19 cellular contexts compared by ENCODE assay signal in the genomic region with DNA sequence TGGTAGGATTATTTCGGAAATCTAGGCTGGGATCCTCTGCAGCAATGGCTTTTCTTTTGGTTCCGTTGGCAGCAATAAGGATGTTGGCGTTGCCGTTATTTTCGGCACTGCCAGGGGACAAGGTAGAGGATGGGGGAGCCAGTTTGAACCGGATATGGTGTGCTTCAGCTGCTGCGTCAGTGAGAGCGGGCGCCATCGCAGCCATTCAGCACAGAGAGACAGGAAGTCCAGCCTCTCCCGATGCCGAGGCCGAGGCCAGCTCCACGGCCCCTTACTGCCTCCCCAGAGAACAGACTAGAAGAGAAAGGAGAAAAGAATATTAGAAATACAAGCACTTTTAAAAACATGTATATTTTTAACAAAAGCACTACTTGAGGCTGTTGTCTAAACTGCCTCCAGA. TPM values are rescaled to one million over a fixed set of nuclear protein-coding genes. Genes with fewer than 3 reads are reported as not detected.
DNase-seq lines count a peak whose midpoint lies in the region; ATAC-seq and TF ChIP-seq lines count a peak whose summit lies in the region.
"Had no signal": no experiment of that assay in that cellular context is flagged by ENCODE, and none has a peak within 500 bp of the region (broad histone marks: within the 10 kb centered on the region; RNA-seq: fewer than 3 reads in every experiment).

No MANE protein-coding gene starts in this region.

- H3K4me3 ChIP-seq in endodermal cell (ENCODE audit: low read length): no peak overlapping the region
- H3K4me3 ChIP-seq: esophagus squamous epithelium, K562 had no signal

- intact Hi-C loops in left ventricle myocardium superior (cut with micrococcal nuclease): no loop called here
- intact Hi-C loops in left cardiac atrium (cut with DNase I): no loop called here
- intact Hi-C loops in sciatic nerve (cut with DNase I): no loop called here

- H3K27ac ChIP-seq in endodermal cell (ENCODE audit: low read depth, low read length): no peak overlapping the region
- H3K27ac ChIP-seq: esophagus squamous epithelium, HL-60, RWPE1, WERI-Rb-1 had no signal

- H3K9me3 Mint-ChIP-seq in T-helper 2 cell treated with Interferon-gamma antibody and Interleukin-4, amounts not matched to agents 5 μg/mL and 100 μg/mL, for 36 hours: no peaks in the 10 kb centered on the region
- H3K9me3 Mint-ChIP-seq in endodermal cell: no peaks in the 10 kb centered on the region

- H3K4me1 ChIP-seq in endodermal cell (ENCODE audit: control insufficient read depth, insufficient read depth, low read length): peaks cover 2% of the 10 kb centered on the region

- no peak overlapping the region for H3K9ac ChIP-seq in endodermal cell (ENCODE audit: extremely low read depth, low read length, poor library complexity, severe bottlenecking)

- 97 to 98% methylated on average over 5 to 14 of the region's 14 CpGs for WGBS in endodermal cell (ENCODE audit: insufficient coverage in 1 of 2, insufficient read length in 1 of 2), 2 experiments

- peaks cover 43% of the 10 kb centered on the region for H3K36me3 Mint-ChIP-seq in T-helper 2 cell treated with Interferon-gamma antibody and Interleukin-4, amounts not matched to agents 5 μg/mL and 100 μg/mL, for 36 hours (ENCODE audit: low read depth)
- H3K36me3 Mint-ChIP-seq in endodermal cell (ENCODE audit: low read depth): peaks cover 41% of the 10 kb centered on the region

- H3K27me3 ChIP-seq in endodermal cell (ENCODE audit: control insufficient read depth, insufficient read depth, low read length, poor library complexity, severe bottlenecking): no peaks in the 10 kb centered on the region
- H3K27me3 ChIP-seq: esophagus squamous epithelium had no signal

- TF ChIP-seq CTCF in endodermal cell (conservative IDR thresholded peaks at IDR 0.05): no peak

- no peaks in the 10 kb centered on the region for H3K27me3 Mint-ChIP-seq in T-helper 2 cell treated with Interferon-gamma antibody and Interleukin-4, amounts not matched to agents 5 μg/mL and 100 μg/mL, for 36 hours (ENCODE audit: low read depth)
- no peaks in the 10 kb centered on the region for H3K27me3 Mint-ChIP-seq in endodermal cell (ENCODE audit: insufficient read depth)
- H3K27me3 Mint-ChIP-seq: progenitor cell of endocrine pancreas had no signal

- peak; percentile 35 for ATAC-seq in left ventricle myocardium superior
- no peak for ATAC-seq in left cardiac atrium
- ATAC-seq in sciatic nerve: peak; percentile 34
- no peak for ATAC-seq in GM18502 (IDR thresholded peaks at IDR 0.05; ENCODE audit: poor library complexity, unreplicated experiment)
- ATAC-seq in HG03460 (IDR thresholded peaks at IDR 0.05; ENCODE audit: unreplicated experiment): no peak
- ATAC-seq: K562 had no signal

- DNase-seq in left ventricle myocardium superior (no peak), left cardiac atrium (no peak), endodermal cell (no peak), sciatic nerve (ENCODE audit: low spot score) (no peak), NAMALWA (ENCODE audit: low spot score) (no peak)
- DNase-seq in T-helper 2 cell treated with Interferon-gamma antibody and Interleukin-4, amounts not matched to agents 5 μg/mL and 100 μg/mL, for 36 hours (ENCODE audit: low spot score): no peak
- DNase-seq: activated CD8-positive, alpha-beta memory T cell treated with anti-CD3 and anti-CD28 coated beads, Interleukin-2, amount 50 U/mL, for 4 hours; esophagus squamous epithelium; MV-4-11; NCI-H1930; NK-92 treated with Interleukin-12 subunit alpha and Interleukin-12 subunit beta, amount 100 ng/mL, for 24 hours; stimulated activated CD4-positive, alpha-beta T cell treated with anti-CD3 and anti-CD28 coated beads, Interleukin-4, amount 100 ng/mL, for 4 hours; WERI-Rb-1 had no signal

- peak overlapping the region; percentile 38 for H3K4me3 Mint-ChIP-seq in T-helper 2 cell treated with Interferon-gamma antibody and Interleukin-4, amounts not matched to agents 5 μg/mL and 100 μg/mL, for 36 hours
- H3K4me3 Mint-ChIP-seq in endodermal cell: no peak overlapping the region

- H3K27ac Mint-ChIP-seq in T-helper 2 cell treated with Interferon-gamma antibody and Interleukin-4, amounts not matched to agents 5 μg/mL and 100 μg/mL, for 36 hours: peak overlapping the region; percentile 50
- peak overlapping the region; percentile 66 for H3K27ac Mint-ChIP-seq in endodermal cell

- H3K36me3 ChIP-seq in endodermal cell (ENCODE audit: control insufficient read depth, insufficient read depth, low read length): peaks cover 52% of the 10 kb centered on the region

- peaks cover 36% of the 10 kb centered on the region for H3K4me1 Mint-ChIP-seq in T-helper 2 cell treated with Interferon-gamma antibody and Interleukin-4, amounts not matched to agents 5 μg/mL and 100 μg/mL, for 36 hours (ENCODE audit: low read depth)
- peaks cover 42% of the 10 kb centered on the region for H3K4me1 Mint-ChIP-seq in endodermal cell

- H3K9me3 ChIP-seq in endodermal cell (ENCODE audit: control insufficient read depth, low read length): no peaks in the 10 kb centered on the region
- H3K9me3 ChIP-seq: esophagus squamous epithelium had no signal

RNA-seq across cellular contexts. Expression of gene KANSL1, which starts 21.3 kb away (rescaled TPM):
- total RNA-seq in left ventricle myocardium superior (26.9 TPM), left cardiac atrium (10 to 100 TPM; 29.4 to 40.7 TPM), endodermal cell (100 to 1,000 TPM; 137 to 144 TPM), sciatic nerve (108 TPM)
- polyA plus RNA-seq in endodermal cell (2013, experiment 1 of 2): 51.0 TPM
- polyA plus RNA-seq in endodermal cell (2013, experiment 2 of 2): 47.0 TPM

Comparison
In these comparisons a context has a peak if more than half of its experiments do, and no peak if none do; other contexts are left out.
1. ATAC-seq: peak in left ventricle myocardium superior (single experiment) and sciatic nerve (single experiment); none in left cardiac atrium (0 of 2), GM18502 (single experiment) and HG03460 (single experiment).